ENCODE assay signal across 10 cellular contexts in genomic region chr22:28977050-28977449, GRCh38.
A peak's percentile ranks its signal among the peaks of the same experiment; 100 is the strongest.
DNase-seq lines count a peak whose midpoint lies in the region; ATAC-seq lines count a peak whose summit lies in the region.
"Had no signal": no experiment of that assay in that cellular context is flagged by ENCODE, and none has a peak within 500 bp of the region (broad histone marks: within the 10 kb centered on the region; RNA-seq: fewer than 3 reads in every experiment).

No MANE protein-coding gene starts in this region.

- no peaks in the 10 kb centered on the region for H3K9me3 ChIP-seq in esophagus (ENCODE audit: control insufficient read depth in 2 of 2, insufficient read depth in 1 of 2, low read depth in 1 of 2, low read length in 1 of 2)
- H3K9me3 ChIP-seq in aorta (ENCODE audit: control insufficient read depth, low read length), result no peaks in the 10 kb centered on the region

- H3K36me3 ChIP-seq in esophagus (ENCODE audit: control insufficient read depth in 2 of 2, insufficient read depth in 2 of 2, low read length in 1 of 2) (no peaks in the 10 kb centered on the region), aorta (ENCODE audit: control insufficient read depth in 1 of 2, insufficient read depth in 2 of 2, low read length in 1 of 2) (no peaks in the 10 kb centered on the region)

- H3K4me1 ChIP-seq in esophagus (ENCODE audit: control insufficient read depth in 2 of 2, insufficient read depth in 2 of 2, low read length in 1 of 2) (peaks cover 0 to 3% of the 10 kb centered on the region in 2 donors), aorta (ENCODE audit: control insufficient read depth in 1 of 2, insufficient read depth in 2 of 2, low read length in 2 of 2) (peaks cover 2 to 9% of the 10 kb centered on the region in 2 donors)

- DNase-seq in Right ventricle myocardium inferior (ENCODE audit: missing footprints) (no peak), cardiac septum (ENCODE audit: low spot score) (no peak), midbrain (lab: John Stamatoyannopoulos, UW) (peak; percentile 29), aorta (no peak), LoVo (ENCODE audit: low spot score) (no peak)
- DNase-seq: NCI-H2227 treated with DMSO at 0.1 percent for 48 hours, T-helper 1 cell had no signal

- WGBS in esophagus, 2 donors, result 42 to 57% methylated on average over 4 of the region's 4 CpGs
- 28 to 31% methylated on average over 4 of the region's 4 CpGs for WGBS in aorta, 2 donors

- H3K27me3 ChIP-seq in esophagus (ENCODE audit: control insufficient read depth in 1 of 2, insufficient read depth in 2 of 2, low read length in 2 of 2), result no peaks in the 10 kb centered on the region
- H3K27me3 ChIP-seq in aorta (ENCODE audit: control insufficient read depth in 1 of 2, insufficient read depth in 2 of 2, low read length in 1 of 2), result no peaks in the 10 kb centered on the region

- H3K4me3 ChIP-seq in esophagus (ENCODE audit: low read depth in 1 of 2, low read length in 2 of 2) (peak overlapping the region in 1 of 2 donors; percentile 30), aorta (ENCODE audit: low read length in 2 of 2) (peak overlapping the region in 1 of 2 donors; percentile 46)

- ATAC-seq in Right ventricle myocardium inferior, result peak; percentile 55
- no peak for ATAC-seq in aorta (ENCODE audit: low FRiP score)
- ATAC-seq in GM18858 (IDR thresholded peaks at IDR 0.05; ENCODE audit: unreplicated experiment), result no peak
- ATAC-seq in HG02840 (IDR thresholded peaks at IDR 0.05; ENCODE audit: low FRiP score, unreplicated experiment), result no peak

- H3K27ac ChIP-seq in esophagus (ENCODE audit: low read depth in 2 of 2, low read length in 1 of 2), result peak overlapping the region; percentile 15 to 45
- peak overlapping the region; percentile 33 to 38 for H3K27ac ChIP-seq in aorta (ENCODE audit: low read depth in 1 of 2, low read length in 2 of 2)

- intact Hi-C loops in Right ventricle myocardium inferior (cut with DNase I) (no loop called here), cardiac septum (cut with DNase I) (no loop called here), aorta (cut with DNase I) (loop anchor here in 1 of 2 donors (5.0 kb wide), 1 partner anchor 55 kb away; no protein-coding TSS in a partner anchor)
